In genomic region chr7:99418260-99418659, GRCh38 we compare ENCODE assay signal across 25 cellular contexts.
"Had no signal": no experiment of that assay in that cellular context is flagged by ENCODE, and none has a peak within 500 bp of the region (broad histone marks: within the 10 kb centered on the region; RNA-seq: fewer than 3 reads in every experiment).

No MANE protein-coding gene starts in this region.

- H3K4me3 Mint-ChIP-seq: activated CD8-positive, alpha-beta T cell treated with anti-CD3 and anti-CD28 coated beads, Interleukin-2, amount 10 ng/mL, durations not matched to agents 7 days and 5 days; activated naive CD8-positive, alpha-beta T cell; memory B cell; natural killer cell treated with Interleukin-12 subunit alpha and Interleukin-12 subunit beta and Interleukin-15 and Interleukin-18, amount 100 ng/mL, for 72 hours; T-helper 2 cell treated with Interferon-gamma antibody and Interleukin-4, amounts not matched to agents 5 μg/mL and 100 μg/mL, for 36 hours; type B pancreatic cell had no signal

- ATAC-seq: activated CD8-positive, alpha-beta T cell treated with anti-CD3 and anti-CD28 coated beads, Interleukin-2, amount 10 ng/mL, durations not matched to agents 7 days and 5 days; left ventricle myocardium superior; sciatic nerve had no signal

- H3K4me2 ChIP-seq: smooth muscle cell had no signal

- DNase-seq: activated CD4-positive, alpha-beta T cell treated with anti-CD3 and anti-CD28 coated beads for 1 hour; activated CD4-positive, alpha-beta T cell treated with anti-CD3 and anti-CD28 coated beads, Interleukin-2, amount 50 U/mL, for 1 hour; activated CD8-positive, alpha-beta T cell treated with anti-CD3 and anti-CD28 coated beads, Interleukin-2, amount 10 ng/mL, durations not matched to agents 7 days and 5 days; activated gamma-delta T cell treated with Interleukin-2 at 50 U/mL for 16 hours; amniotic stem cell; colonic mucosa; dorsolateral prefrontal cortex; glutamatergic neuron; hippocampal formation; kidney glomerular epithelial cell; left ventricle myocardium superior; stimulated activated CD4-positive, alpha-beta T cell treated with anti-CD3 and anti-CD28 coated beads, Interleukin-2, amount 100 ng/mL, for 48 hours; stimulated activated CD8-positive, alpha-beta memory T cell treated with anti-CD3 and anti-CD28 coated beads, Interleukin-4, amount 100 ng/mL, for 48 hours; stimulated activated naive CD4-positive, alpha-beta T cell; testis had no signal

- FAIRE-seq: frontal cortex had no signal

- H3K27me3 ChIP-seq: breast epithelium, colonic mucosa, dorsolateral prefrontal cortex, esophagus muscularis mucosa, testis had no signal

- H3K4me1 ChIP-seq: breast epithelium, colonic mucosa, testis had no signal

- H3K27ac Mint-ChIP-seq: activated CD8-positive, alpha-beta T cell treated with anti-CD3 and anti-CD28 coated beads, Interleukin-2, amount 10 ng/mL, durations not matched to agents 7 days and 5 days; activated naive CD8-positive, alpha-beta T cell; memory B cell; natural killer cell treated with Interleukin-12 subunit alpha and Interleukin-12 subunit beta and Interleukin-15 and Interleukin-18, amount 100 ng/mL, for 72 hours; T-helper 2 cell treated with Interferon-gamma antibody and Interleukin-4, amounts not matched to agents 5 μg/mL and 100 μg/mL, for 36 hours; type B pancreatic cell had no signal

- H3K9me3 Mint-ChIP-seq: memory B cell; natural killer cell treated with Interleukin-12 subunit alpha and Interleukin-12 subunit beta and Interleukin-15 and Interleukin-18, amount 100 ng/mL, for 72 hours; T-helper 2 cell treated with Interferon-gamma antibody and Interleukin-4, amounts not matched to agents 5 μg/mL and 100 μg/mL, for 36 hours; type B pancreatic cell had no signal

- H3K4me3 ChIP-seq: breast epithelium, colonic mucosa, dorsolateral prefrontal cortex, esophagus muscularis mucosa, smooth muscle cell, testis had no signal

- H3K27ac ChIP-seq: breast epithelium, colonic mucosa, esophagus muscularis mucosa, testis had no signal

- H3K9me3 ChIP-seq: breast epithelium, colonic mucosa, esophagus muscularis mucosa, testis had no signal

- H3K27me3 Mint-ChIP-seq: activated naive CD8-positive, alpha-beta T cell; memory B cell; natural killer cell treated with Interleukin-12 subunit alpha and Interleukin-12 subunit beta and Interleukin-15 and Interleukin-18, amount 100 ng/mL, for 72 hours; type B pancreatic cell had no signal
